Comparison of ENCODE assay signal across 20 cellular contexts in the genomic region with DNA sequence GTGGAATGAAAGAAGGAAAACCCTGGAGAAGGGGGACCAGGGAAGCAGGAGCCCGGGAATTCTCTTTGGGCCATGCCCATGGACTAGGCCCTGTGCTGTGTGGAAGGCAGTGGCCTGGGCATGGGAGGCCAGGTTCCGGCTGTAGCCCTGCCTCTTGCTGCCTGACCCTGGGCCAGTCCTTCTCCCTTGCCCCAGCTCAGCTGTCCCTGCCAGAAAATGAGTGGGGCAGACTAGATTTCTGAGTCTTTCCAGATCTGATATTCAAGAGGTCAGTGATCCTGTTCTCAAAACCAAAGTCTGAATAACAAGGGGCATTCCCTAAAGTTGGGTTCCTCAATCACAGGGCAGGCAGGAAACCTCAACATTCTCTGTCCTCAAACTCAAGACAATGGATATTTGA.
"Had no signal": no experiment of that assay in that cellular context is flagged by ENCODE, and none has a peak within 500 bp of the region (broad histone marks: within the 10 kb centered on the region; RNA-seq: fewer than 3 reads in every experiment).

No MANE protein-coding gene starts in this region.

- H3K4me3 ChIP-seq: colonic mucosa, gastrocnemius medialis, heart left ventricle, transverse colon, vagina had no signal

- H3K27ac ChIP-seq: brain microvascular endothelial cell, colonic mucosa, gastrocnemius medialis, heart left ventricle, neutrophil, transverse colon, vagina had no signal

- ATAC-seq: activated CD4-positive, CD25-positive, alpha-beta regulatory T cell treated with anti-CD3 and anti-CD28 coated beads, Interleukin-2, amount 50 U/mL, for 24 hours; activated CD8-positive, alpha-beta T cell treated with anti-CD3 and anti-CD28 coated beads, Interleukin-2, amount 10 ng/mL, durations not matched to agents 7 days and 5 days; activated naive CD8-positive, alpha-beta T cell treated with anti-CD3 and anti-CD28 coated beads, Interleukin-2, amount 50 U/mL, for 24 hours; gastrocnemius medialis; heart left ventricle; left ventricle myocardium superior; naive thymus-derived CD8-positive, alpha-beta T cell had no signal

- H3K9me3 ChIP-seq: colonic mucosa, gastrocnemius medialis, heart left ventricle, neutrophil, transverse colon, vagina had no signal

- H3K4me1 Mint-ChIP-seq: activated CD4-positive, alpha-beta T cell treated with anti-CD3 and anti-CD28 coated beads, Interleukin-2, amount 10 ng/mL, durations not matched to agents 7 days and 5 days; activated naive CD4-positive, alpha-beta T cell treated with anti-CD3 and anti-CD28 coated beads, Interleukin-2, amount 10 ng/mL, durations not matched to agents 7 days and 5 days; activated naive CD8-positive, alpha-beta T cell treated with anti-CD3 and anti-CD28 coated beads, Interleukin-2, amount 50 U/mL, for 24 hours; stimulated activated naive B cell treated with anti-CD40 and anti-IgM and Interleukin-4, amounts not matched to agents 10 μg/mL and 1 μg/mL and 100 μg/mL, for 72 hours had no signal

- H3K4me3 Mint-ChIP-seq: activated CD4-positive, alpha-beta T cell treated with anti-CD3 and anti-CD28 coated beads, Interleukin-2, amount 10 ng/mL, durations not matched to agents 7 days and 5 days; activated CD8-positive, alpha-beta T cell treated with anti-CD3 and anti-CD28 coated beads, Interleukin-2, amount 10 ng/mL, durations not matched to agents 7 days and 5 days; activated naive CD4-positive, alpha-beta T cell treated with anti-CD3 and anti-CD28 coated beads, Interleukin-2, amount 10 ng/mL, durations not matched to agents 7 days and 5 days; activated naive CD8-positive, alpha-beta T cell treated with anti-CD3 and anti-CD28 coated beads, Interleukin-2, amount 50 U/mL, for 24 hours; activated T-cell treated with anti-CD3 and anti-CD28 coated beads, Interleukin-2, amount 50 U/mL, for 24 hours; naive thymus-derived CD8-positive, alpha-beta T cell; stimulated activated naive B cell treated with anti-CD40 and anti-IgM and Interleukin-4, amounts not matched to agents 10 μg/mL and 1 μg/mL and 100 μg/mL, for 72 hours; T-helper 1 cell treated with Interleukin-12 subunit alpha and Interleukin-12 subunit beta and Interleukin-4 antibody, amounts not matched to agents 30 μg/mL and 1 μg/mL, for 36 hours had no signal

- H3K27ac Mint-ChIP-seq: activated CD4-positive, alpha-beta T cell treated with anti-CD3 and anti-CD28 coated beads, Interleukin-2, amount 10 ng/mL, durations not matched to agents 7 days and 5 days; activated CD8-positive, alpha-beta T cell treated with anti-CD3 and anti-CD28 coated beads, Interleukin-2, amount 10 ng/mL, durations not matched to agents 7 days and 5 days; activated naive CD4-positive, alpha-beta T cell treated with anti-CD3 and anti-CD28 coated beads, Interleukin-2, amount 10 ng/mL, durations not matched to agents 7 days and 5 days; activated naive CD8-positive, alpha-beta T cell treated with anti-CD3 and anti-CD28 coated beads, Interleukin-2, amount 50 U/mL, for 24 hours; activated T-cell treated with anti-CD3 and anti-CD28 coated beads, Interleukin-2, amount 50 U/mL, for 24 hours; naive thymus-derived CD8-positive, alpha-beta T cell; stimulated activated naive B cell treated with anti-CD40 and anti-IgM and Interleukin-4, amounts not matched to agents 10 μg/mL and 1 μg/mL and 100 μg/mL, for 72 hours; T-helper 1 cell treated with Interleukin-12 subunit alpha and Interleukin-12 subunit beta and Interleukin-4 antibody, amounts not matched to agents 30 μg/mL and 1 μg/mL, for 36 hours had no signal

- H3K27me3 Mint-ChIP-seq: activated CD4-positive, alpha-beta T cell treated with anti-CD3 and anti-CD28 coated beads, Interleukin-2, amount 10 ng/mL, durations not matched to agents 7 days and 5 days; activated naive CD4-positive, alpha-beta T cell treated with anti-CD3 and anti-CD28 coated beads, Interleukin-2, amount 10 ng/mL, durations not matched to agents 7 days and 5 days; activated naive CD8-positive, alpha-beta T cell treated with anti-CD3 and anti-CD28 coated beads, Interleukin-2, amount 50 U/mL, for 24 hours; activated T-cell treated with anti-CD3 and anti-CD28 coated beads, Interleukin-2, amount 50 U/mL, for 24 hours; naive thymus-derived CD8-positive, alpha-beta T cell; stimulated activated naive B cell treated with anti-CD40 and anti-IgM and Interleukin-4, amounts not matched to agents 10 μg/mL and 1 μg/mL and 100 μg/mL, for 72 hours had no signal

- H3K4me1 ChIP-seq: colonic mucosa, gastrocnemius medialis, heart left ventricle, transverse colon had no signal

- H3K27me3 ChIP-seq: brain microvascular endothelial cell, colonic mucosa, gastrocnemius medialis, heart left ventricle, neutrophil, transverse colon, vagina had no signal

- H3K9me3 Mint-ChIP-seq: activated CD4-positive, alpha-beta T cell treated with anti-CD3 and anti-CD28 coated beads, Interleukin-2, amount 10 ng/mL, durations not matched to agents 7 days and 5 days; activated naive CD4-positive, alpha-beta T cell treated with anti-CD3 and anti-CD28 coated beads, Interleukin-2, amount 10 ng/mL, durations not matched to agents 7 days and 5 days; activated naive CD8-positive, alpha-beta T cell treated with anti-CD3 and anti-CD28 coated beads, Interleukin-2, amount 50 U/mL, for 24 hours; activated T-cell treated with anti-CD3 and anti-CD28 coated beads, Interleukin-2, amount 50 U/mL, for 24 hours; naive thymus-derived CD8-positive, alpha-beta T cell; stimulated activated naive B cell treated with anti-CD40 and anti-IgM and Interleukin-4, amounts not matched to agents 10 μg/mL and 1 μg/mL and 100 μg/mL, for 72 hours; T-helper 1 cell treated with Interleukin-12 subunit alpha and Interleukin-12 subunit beta and Interleukin-4 antibody, amounts not matched to agents 30 μg/mL and 1 μg/mL, for 36 hours had no signal

- DNase-seq: activated CD4-positive, alpha-beta T cell treated with anti-CD3 and anti-CD28 coated beads, Interleukin-2, amount 10 ng/mL, durations not matched to agents 7 days and 5 days; activated CD8-positive, alpha-beta T cell treated with anti-CD3 and anti-CD28 coated beads, Interleukin-2, amount 10 ng/mL, durations not matched to agents 7 days and 5 days; activated naive CD4-positive, alpha-beta T cell treated with anti-CD3 and anti-CD28 coated beads, Interleukin-2, amount 10 ng/mL, durations not matched to agents 7 days and 5 days; activated naive CD8-positive, alpha-beta T cell treated with anti-CD3 and anti-CD28 coated beads, Interleukin-2, amount 50 U/mL, for 24 hours; activated T-cell treated with anti-CD3 and anti-CD28 coated beads, Interleukin-2, amount 50 U/mL, for 24 hours; brain microvascular endothelial cell; central memory CD4-positive, alpha-beta T cell; colonic mucosa; gastrocnemius medialis; heart left ventricle; kidney glomerular epithelial cell; left ventricle myocardium superior; mesendoderm; naive thymus-derived CD8-positive, alpha-beta T cell; stimulated activated naive B cell treated with anti-CD40 and anti-IgM and Interleukin-4, amounts not matched to agents 10 μg/mL and 1 μg/mL and 100 μg/mL, for 72 hours; transverse colon had no signal
